In the genomic region with DNA sequence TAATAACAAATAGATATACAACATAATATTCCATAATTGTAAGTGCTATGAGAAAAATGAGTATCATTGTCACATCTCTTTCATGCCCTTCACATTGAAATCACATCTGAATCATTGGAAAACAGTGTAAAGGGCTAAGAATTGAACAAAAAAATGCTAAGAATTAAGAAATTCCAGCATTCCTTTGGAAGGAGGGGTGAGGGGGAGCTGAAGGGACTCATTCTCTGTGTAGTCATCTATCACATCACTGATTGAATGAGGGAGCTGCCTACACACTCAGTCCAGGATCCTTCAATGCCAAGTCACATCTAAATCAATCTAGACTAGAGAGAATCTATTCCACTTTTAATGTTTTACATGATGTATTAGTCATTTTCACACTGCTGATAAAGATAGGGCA, we compare ENCODE assay signal across 14 cellular contexts.
DNase-seq lines count a peak whose midpoint lies in the region; ATAC-seq and TF ChIP-seq lines count a peak whose summit lies in the region.
"Had no signal": no experiment of that assay in that cellular context is flagged by ENCODE, and none has a peak within 500 bp of the region (broad histone marks: within the 10 kb centered on the region; RNA-seq: fewer than 3 reads in every experiment).

No MANE protein-coding gene starts in this region.

- H3K79me2 ChIP-seq in PC-3 (ENCODE audit: low read length) = no peaks in the 10 kb centered on the region

- H2AFZ ChIP-seq in PC-3 (ENCODE audit: low read length) = no peak overlapping the region
- H2AFZ ChIP-seq: GM23338 had no signal

- ATAC-seq in PC-3 = no peak
- ATAC-seq in HG03280 (IDR thresholded peaks at IDR 0.05; ENCODE audit: unreplicated experiment) = no peak
- no peak for ATAC-seq in HG02610 (IDR thresholded peaks at IDR 0.05; ENCODE audit: unreplicated experiment)
- ATAC-seq: A549; CD8-positive, alpha-beta T cell; GM12878; GM23338 had no signal

- CTCF ChIA-PET in PC-3 (lab: Charles Lee) = no interaction called here
- CTCF ChIA-PET in activated CD4-positive, alpha-beta memory T cell treated with anti-CD3 and anti-CD28 coated beads, Interleukin-2, amount 10 ng/mL, durations not matched to agents 7 days and 5 days (lab: Charles Lee) = no interaction called here

- no peaks in the 10 kb centered on the region for H4K20me1 ChIP-seq in PC-3 (ENCODE audit: low read length)

- POLR2A ChIA-PET in PC-3 (lab: Charles Lee; ENCODE audit: unreplicated experiment) = no interaction called here
- POLR2A ChIA-PET in activated CD4-positive, alpha-beta memory T cell treated with anti-CD3 and anti-CD28 coated beads, Interleukin-2, amount 10 ng/mL, durations not matched to agents 7 days and 5 days (lab: Charles Lee) = no interaction called here

- H3K4me1 ChIP-seq in adipocyte (ENCODE audit: control insufficient read depth, insufficient read depth, low read length) (no peaks in the 10 kb centered on the region), endodermal cell (ENCODE audit: control insufficient read depth, insufficient read depth, low read length) (peaks cover 2% of the 10 kb centered on the region), PC-3 (ENCODE audit: insufficient read depth, low read length) (no peaks in the 10 kb centered on the region)
- H3K4me1 ChIP-seq: A549 had no signal

- peaks cover 22% of the 10 kb centered on the region for H3K36me3 Mint-ChIP-seq in endodermal cell (ENCODE audit: low read depth)
- no peaks in the 10 kb centered on the region for H3K36me3 Mint-ChIP-seq in activated CD4-positive, alpha-beta memory T cell treated with anti-CD3 and anti-CD28 coated beads, Interleukin-2, amount 10 ng/mL, durations not matched to agents 7 days and 5 days (ENCODE audit: low read depth)
- H3K36me3 Mint-ChIP-seq: CD14-positive monocyte; CD8-positive, alpha-beta T cell had no signal

- H3K4me3 Mint-ChIP-seq in endodermal cell = no peak overlapping the region
- H3K4me3 Mint-ChIP-seq in activated CD4-positive, alpha-beta memory T cell treated with anti-CD3 and anti-CD28 coated beads, Interleukin-2, amount 10 ng/mL, durations not matched to agents 7 days and 5 days = no peak overlapping the region
- H3K4me3 Mint-ChIP-seq: CD14-positive monocyte; CD8-positive, alpha-beta T cell; GM23338 had no signal

- no peaks in the 10 kb centered on the region for H3K9me2 ChIP-seq in PC-3 (replicated peaks; ENCODE audit: low read length)

- H3K4me3 ChIP-seq in adipocyte (ENCODE audit: low read length) (no peak overlapping the region), endodermal cell (ENCODE audit: low read length) (peak overlapping the region; percentile 28), PC-3 (ENCODE audit: low read length) (no peak overlapping the region)
- H3K4me3 ChIP-seq: A549, GM12878, GM23338 had no signal

- H3F3A ChIP-seq in PC-3 (ENCODE audit: low read length, unreplicated experiment) = no peaks in the 10 kb centered on the region

- H3K27me3 ChIP-seq in adipocyte (replicated peaks; ENCODE audit: control insufficient read depth, insufficient read depth, low read length) = no peaks in the 10 kb centered on the region
- no peaks in the 10 kb centered on the region for H3K27me3 ChIP-seq in endodermal cell (ENCODE audit: control insufficient read depth, insufficient read depth, low read length, poor library complexity, severe bottlenecking)
- H3K27me3 ChIP-seq in PC-3 (ENCODE audit: low read length) = no peaks in the 10 kb centered on the region

- no peaks in the 10 kb centered on the region for H3K27me3 Mint-ChIP-seq in endodermal cell (ENCODE audit: insufficient read depth)
- H3K27me3 Mint-ChIP-seq in activated CD4-positive, alpha-beta memory T cell treated with anti-CD3 and anti-CD28 coated beads, Interleukin-2, amount 10 ng/mL, durations not matched to agents 7 days and 5 days = no peaks in the 10 kb centered on the region

- no peak overlapping the region for H3K9ac ChIP-seq in adipocyte (ENCODE audit: low read length)
- no peak overlapping the region for H3K9ac ChIP-seq in endodermal cell (ENCODE audit: extremely low read depth, low read length, poor library complexity, severe bottlenecking)
- H3K9ac ChIP-seq in PC-3 (ENCODE audit: low read length) = no peak overlapping the region

- peaks cover 13% of the 10 kb centered on the region for H3K9me3 ChIP-seq in adipocyte (ENCODE audit: control insufficient read depth, low read length)
- peaks cover 36% of the 10 kb centered on the region for H3K9me3 ChIP-seq in endodermal cell (ENCODE audit: control insufficient read depth, low read length)
- H3K9me3 ChIP-seq in PC-3 (ENCODE audit: low read length) = no peaks in the 10 kb centered on the region
- H3K9me3 ChIP-seq: A549 had no signal

- no TSS peak for BruUV-seq in PC-3 (replicated peaks; lab: Mats Ljungman, UMichigan)

- H3K36me3 ChIP-seq in adipocyte (ENCODE audit: control insufficient read depth, insufficient read depth, low read length, severe bottlenecking) (no peaks in the 10 kb centered on the region), endodermal cell (ENCODE audit: control insufficient read depth, insufficient read depth, low read length) (no peaks in the 10 kb centered on the region), PC-3 (ENCODE audit: low read depth, low read length) (no peaks in the 10 kb centered on the region)

- no peak overlapping the region for H3K4me2 ChIP-seq in PC-3 (ENCODE audit: low read length)
- H3K4me2 ChIP-seq: A549, GM23338 had no signal

- H3K9me3 Mint-ChIP-seq in endodermal cell = peaks cover 37% of the 10 kb centered on the region
- peaks cover 14% of the 10 kb centered on the region for H3K9me3 Mint-ChIP-seq in activated CD4-positive, alpha-beta memory T cell treated with anti-CD3 and anti-CD28 coated beads, Interleukin-2, amount 10 ng/mL, durations not matched to agents 7 days and 5 days

- peak; percentile 37 for DNase-seq in adipocyte (ENCODE audit: low read depth)
- DNase-seq in endodermal cell = no peak
- DNase-seq in kidney glomerular epithelial cell (lab: John Stamatoyannopoulos, UW) = peak; percentile 72
- DNase-seq in stromal cell of bone marrow (ENCODE audit: low read depth) = peak; percentile 8
- DNase-seq in PC-3 = no peak
- DNase-seq in activated CD4-positive, alpha-beta memory T cell treated with anti-CD3 and anti-CD28 coated beads, Interleukin-2, amount 10 ng/mL, durations not matched to agents 7 days and 5 days = no peak
- DNase-seq: CD8-positive, alpha-beta T cell; H7 had no signal

- intact Hi-C loops in PC-3 (cut with micrococcal nuclease) = no loop called here

- H3K4me1 Mint-ChIP-seq in endodermal cell = peaks cover 8% of the 10 kb centered on the region
- no peaks in the 10 kb centered on the region for H3K4me1 Mint-ChIP-seq in activated CD4-positive, alpha-beta memory T cell treated with anti-CD3 and anti-CD28 coated beads, Interleukin-2, amount 10 ng/mL, durations not matched to agents 7 days and 5 days
- H3K4me1 Mint-ChIP-seq: CD14-positive monocyte, GM23338 had no signal

- H3K27ac ChIP-seq in endodermal cell (ENCODE audit: low read depth, low read length) = no peak overlapping the region
- no peak overlapping the region for H3K27ac ChIP-seq in PC-3 (ENCODE audit: low read length)
- H3K27ac ChIP-seq: A549 had no signal

- no peak overlapping the region for H3K27ac Mint-ChIP-seq in endodermal cell
- H3K27ac Mint-ChIP-seq in activated CD4-positive, alpha-beta memory T cell treated with anti-CD3 and anti-CD28 coated beads, Interleukin-2, amount 10 ng/mL, durations not matched to agents 7 days and 5 days = no peak overlapping the region
- H3K27ac Mint-ChIP-seq: CD14-positive monocyte; CD8-positive, alpha-beta T cell; GM23338 had no signal

- TF ChIP-seq CTCF in endodermal cell (conservative IDR thresholded peaks at IDR 0.05) (no peak), PC-3 (conservative IDR thresholded peaks at IDR 0.05; ENCODE audit: low read depth, low read length) (no peak)

Comparison
In these comparisons a context has a peak if more than half of its experiments do, and no peak if none do; other contexts are left out.
1. DNase-seq: peak in adipocyte (single experiment), kidney glomerular epithelial cell (single experiment) and stromal cell of bone marrow (single experiment); none in endodermal cell (single experiment), PC-3 (single experiment) and activated CD4-positive, alpha-beta memory T cell treated with anti-CD3 and anti-CD28 coated beads, Interleukin-2, amount 10 ng/mL, durations not matched to agents 7 days and 5 days (single experiment).